Comparison of ENCODE assay signal across 1 cellular context in genomic region chr4:72568959-72569718, GRCh38.
TF ChIP-seq lines count a peak whose summit lies in the region.

ADAMTS3 (minus strand) TSS chr4:72569221; CDS start chr4:72568762, 459 bp downstream.

TF ChIP-seq in K562, 482 proteins besides CTCF, POLR2A, EP300 and RAD21 (continued from another document):
- TF ChIP-seq ETS1 (conservative IDR thresholded peaks at IDR 0.05; ENCODE audit: control insufficient read depth, low read depth, low read length) (no peak; the same call in 1 of the 2 replicates), BRD4 (IDR thresholded peaks at IDR 0.05) (0 out of 2 replicates have a peak, but pooled peaks have one; percentile 66), ZKSCAN8 (CRISPR knock-in tag; IDR thresholded peaks at IDR 0.05) (no peak), PREB (CRISPR knock-in tag; IDR thresholded peaks at IDR 0.05) (no peak), ZSCAN32 (CRISPR knock-in tag; IDR thresholded peaks at IDR 0.05) (no peak), ZNF79 (CRISPR knock-in tag; IDR thresholded peaks at IDR 0.05; ENCODE audit: low read depth) (no peak), PURB (CRISPR knock-in tag; IDR thresholded peaks at IDR 0.05; ENCODE audit: low read depth) (no peak), ZNF134 (CRISPR knock-in tag; conservative IDR thresholded peaks at IDR 0.05) (no peak), GATAD2A (IDR thresholded peaks at IDR 0.05) (0 out of 2 replicates have a peak, but pooled peaks have one; percentile 68), TCF3 (CRISPR knock-in tag; IDR thresholded peaks at IDR 0.05) (no peak), WHSC1 (IDR thresholded peaks at IDR 0.05; ENCODE audit: low read length) (no peak), RFX7 (CRISPR knock-in tag; IDR thresholded peaks at IDR 0.05) (no peak), FOXA3 (CRISPR knock-in tag; conservative IDR thresholded peaks at IDR 0.05 in 1 of 2, IDR thresholded peaks at IDR 0.05 in 1 of 2) (peak in 1 of 2 experiments; percentile 10; a peak in 1 of 4 replicates), ILF3 (IDR thresholded peaks at IDR 0.05; ENCODE audit: borderline replicate concordance) (no peak), MXI1 (IDR thresholded peaks at IDR 0.05; ENCODE audit: low read depth, low read length) (peak; percentile 11; the same call in 1 of the 2 replicates), ZNF175 (CRISPR knock-in tag; IDR thresholded peaks at IDR 0.05; ENCODE audit: low read depth) (no peak; the same call in 1 of the 2 replicates), KAT8 (IDR thresholded peaks at IDR 0.05; ENCODE audit: low read depth) (no peak), TRIM28 (IDR thresholded peaks at IDR 0.05) (0 out of 2 replicates have a peak, but pooled peaks have one; percentile 17), NELFE (IDR thresholded peaks at IDR 0.05; ENCODE audit: insufficient read depth, insufficient read length) (no peak), KLF13 (tag; IDR thresholded peaks at IDR 0.05; ENCODE audit: borderline replicate concordance, low read depth) (peak; percentile 10; the same call in 1 of the 2 replicates), ZNF589 (CRISPR knock-in tag; IDR thresholded peaks at IDR 0.05; ENCODE audit: low read depth) (no peak), SNAPC5 (CRISPR knock-in tag; IDR thresholded peaks at IDR 0.05) (no peak), DEAF1 (CRISPR knock-in tag; IDR thresholded peaks at IDR 0.05) (no peak), DACH1 (IDR thresholded peaks at IDR 0.05; ENCODE audit: partially characterized antibody) (peak; percentile 55), PHTF2 (CRISPR knock-in tag; IDR thresholded peaks at IDR 0.05) (no peak), ELF4 (CRISPR knock-in tag; IDR thresholded peaks at IDR 0.05) (0 out of 2 replicates have a peak, but pooled peaks have one; percentile 15), PHF8 (IDR thresholded peaks at IDR 0.05; ENCODE audit: borderline replicate concordance, low read length) (peak; percentile 75; the same call in 1 of the 2 replicates), SREBF1 (IDR thresholded peaks at IDR 0.05; ENCODE audit: borderline replicate concordance, low read depth, low read length) (no peak), ZBTB12 (CRISPR knock-in tag; IDR thresholded peaks at IDR 0.05) (0 out of 2 replicates have a peak, but pooled peaks have one; percentile 2), KAT2B (IDR thresholded peaks at IDR 0.05; ENCODE audit: low read depth, low read length) (no peak), HNRNPUL1 (IDR thresholded peaks at IDR 0.05; ENCODE audit: low read length) (no peak), TAF7 (tag; IDR thresholded peaks at IDR 0.05) (peak; percentile 40; the same call in 1 of the 2 replicates), ARID4B (CRISPR knock-in tag; IDR thresholded peaks at IDR 0.05) (no peak)
- TF ChIP-seq, protein P1, sequence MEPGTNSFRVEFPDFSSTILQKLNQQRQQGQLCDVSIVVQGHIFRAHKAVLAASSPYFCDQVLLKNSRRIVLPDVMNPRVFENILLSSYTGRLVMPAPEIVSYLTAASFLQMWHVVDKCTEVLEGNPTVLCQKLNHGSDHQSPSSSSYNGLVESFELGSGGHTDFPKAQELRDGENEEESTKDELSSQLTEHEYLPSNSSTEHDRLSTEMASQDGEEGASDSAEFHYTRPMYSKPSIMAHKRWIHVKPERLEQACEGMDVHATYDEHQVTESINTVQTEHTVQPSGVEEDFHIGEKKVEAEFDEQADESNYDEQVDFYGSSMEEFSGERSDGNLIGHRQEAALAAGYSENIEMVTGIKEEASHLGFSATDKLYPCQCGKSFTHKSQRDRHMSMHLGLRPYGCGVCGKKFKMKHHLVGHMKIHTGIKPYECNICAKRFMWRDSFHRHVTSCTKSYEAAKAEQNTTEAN (CRISPR knock-in tag; IDR thresholded peaks at IDR 0.05) = no peak
